In genomic region chr18:24208270-24209035, GRCh38 we compare ENCODE assay signal across 1 cellular context.
TF ChIP-seq lines count a peak whose summit lies in the region.

No MANE protein-coding gene starts in this region.

TF ChIP-seq in GM23338, 12 proteins besides CTCF, POLR2A, EP300 and RAD21 (continued from another document):
- TF ChIP-seq, protein P1, sequence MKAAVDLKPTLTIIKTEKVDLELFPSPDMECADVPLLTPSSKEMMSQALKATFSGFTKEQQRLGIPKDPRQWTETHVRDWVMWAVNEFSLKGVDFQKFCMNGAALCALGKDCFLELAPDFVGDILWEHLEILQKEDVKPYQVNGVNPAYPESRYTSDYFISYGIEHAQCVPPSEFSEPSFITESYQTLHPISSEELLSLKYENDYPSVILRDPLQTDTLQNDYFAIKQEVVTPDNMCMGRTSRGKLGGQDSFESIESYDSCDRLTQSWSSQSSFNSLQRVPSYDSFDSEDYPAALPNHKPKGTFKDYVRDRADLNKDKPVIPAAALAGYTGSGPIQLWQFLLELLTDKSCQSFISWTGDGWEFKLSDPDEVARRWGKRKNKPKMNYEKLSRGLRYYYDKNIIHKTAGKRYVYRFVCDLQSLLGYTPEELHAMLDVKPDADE (IDR thresholded peaks at IDR 0.05): no peak
- TF ChIP-seq EZH2 (IDR thresholded peaks at IDR 0.05; ENCODE audit: low read depth, unreplicated experiment) (no peak), REST (IDR thresholded peaks at IDR 0.05; ENCODE audit: unreplicated experiment) (no peak), CREB1 (CRISPR knock-in tag; IDR thresholded peaks at IDR 0.05; ENCODE audit: low read depth) (no peak), EZH2phosphoT487 (IDR thresholded peaks at IDR 0.05; ENCODE audit: unreplicated experiment) (no peak), POLR2AphosphoS5 (IDR thresholded peaks at IDR 0.05; ENCODE audit: low read depth) (no peak)
